Comparison of ENCODE assay signal across 23 cellular contexts in genomic region chr3:29099296-29099695, GRCh38.
DNase-seq lines count a peak whose midpoint lies in the region.
"Had no signal": no experiment of that assay in that cellular context is flagged by ENCODE, and none has a peak within 500 bp of the region (broad histone marks: within the 10 kb centered on the region; RNA-seq: fewer than 3 reads in every experiment).

No MANE protein-coding gene starts in this region.

- peaks cover 19% of the 10 kb centered on the region for H3K9me3 Mint-ChIP-seq in T-helper 2 cell treated with Interferon-gamma antibody and Interleukin-4, amounts not matched to agents 5 μg/mL and 100 μg/mL, for 36 hours

- no peaks in the 10 kb centered on the region for H3K36me3 Mint-ChIP-seq in T-helper 2 cell treated with Interferon-gamma antibody and Interleukin-4, amounts not matched to agents 5 μg/mL and 100 μg/mL, for 36 hours (ENCODE audit: low read depth)

- no peak overlapping the region for H3K27ac Mint-ChIP-seq in T-helper 2 cell treated with Interferon-gamma antibody and Interleukin-4, amounts not matched to agents 5 μg/mL and 100 μg/mL, for 36 hours
- H3K27ac Mint-ChIP-seq: activated CD4-positive, alpha-beta T cell treated with anti-CD3 and anti-CD28 coated beads, Interleukin-2, amount 10 ng/mL, durations not matched to agents 7 days and 5 days; activated naive CD4-positive, alpha-beta T cell treated with anti-CD3 and anti-CD28 coated beads, Interleukin-2, amount 50 U/mL, for 24 hours; activated T-helper 1 cell treated with anti-CD3 and anti-CD28 coated beads, Interleukin-12 subunit alpha, Interleukin-12 subunit beta, Interleukin-2, Interleukin-4 antibody, amounts not matched to agents 30 ng/mL and 10 ng/mL and 1 ng/mL, durations not matched to agents 14 hours and 24 hours and 36 hours had no signal

- no peaks in the 10 kb centered on the region for H3K4me1 Mint-ChIP-seq in T-helper 2 cell treated with Interferon-gamma antibody and Interleukin-4, amounts not matched to agents 5 μg/mL and 100 μg/mL, for 36 hours (ENCODE audit: low read depth)
- H3K4me1 Mint-ChIP-seq: activated CD4-positive, alpha-beta T cell treated with anti-CD3 and anti-CD28 coated beads, Interleukin-2, amount 10 ng/mL, durations not matched to agents 7 days and 5 days; activated naive CD4-positive, alpha-beta T cell treated with anti-CD3 and anti-CD28 coated beads, Interleukin-2, amount 50 U/mL, for 24 hours; central memory CD8-positive, alpha-beta T cell had no signal

- no peaks in the 10 kb centered on the region for H3K27me3 Mint-ChIP-seq in T-helper 2 cell treated with Interferon-gamma antibody and Interleukin-4, amounts not matched to agents 5 μg/mL and 100 μg/mL, for 36 hours (ENCODE audit: low read depth)
- H3K27me3 Mint-ChIP-seq: activated CD4-positive, alpha-beta T cell treated with anti-CD3 and anti-CD28 coated beads, Interleukin-2, amount 10 ng/mL, durations not matched to agents 7 days and 5 days; activated naive CD4-positive, alpha-beta T cell treated with anti-CD3 and anti-CD28 coated beads, Interleukin-2, amount 50 U/mL, for 24 hours; central memory CD8-positive, alpha-beta T cell had no signal

- no peak overlapping the region for H3K4me3 Mint-ChIP-seq in T-helper 2 cell treated with Interferon-gamma antibody and Interleukin-4, amounts not matched to agents 5 μg/mL and 100 μg/mL, for 36 hours
- H3K4me3 Mint-ChIP-seq: activated CD4-positive, alpha-beta T cell treated with anti-CD3 and anti-CD28 coated beads, Interleukin-2, amount 10 ng/mL, durations not matched to agents 7 days and 5 days; activated naive CD4-positive, alpha-beta T cell treated with anti-CD3 and anti-CD28 coated beads, Interleukin-2, amount 50 U/mL, for 24 hours; activated T-helper 1 cell treated with anti-CD3 and anti-CD28 coated beads, Interleukin-12 subunit alpha, Interleukin-12 subunit beta, Interleukin-2, Interleukin-4 antibody, amounts not matched to agents 30 ng/mL and 10 ng/mL and 1 ng/mL, durations not matched to agents 14 hours and 24 hours and 36 hours; central memory CD8-positive, alpha-beta T cell had no signal

- DNase-seq in Daoy (ENCODE audit: low read depth) (peak; percentile 27), LHCN-M2 (ENCODE audit: low read depth) (peak; percentile 96), SK-N-DZ (ENCODE audit: low spot score) (peak; percentile 4), myocyte (ENCODE audit: low read depth) (peak; percentile 92), DMS79 (lab: John Stamatoyannopoulos, UW) (no peak), A172 (ENCODE audit: low spot score) (no peak), midbrain (lab: John Stamatoyannopoulos, UW) (no peak)
- DNase-seq in T-helper 2 cell treated with Interferon-gamma antibody and Interleukin-4, amounts not matched to agents 5 μg/mL and 100 μg/mL, for 36 hours (ENCODE audit: low spot score), result no peak
- DNase-seq: activated CD4-positive, alpha-beta T cell treated with anti-CD3 and anti-CD28 coated beads, Interleukin-2, amount 10 ng/mL, durations not matched to agents 7 days and 5 days; anterior cingulate cortex; gastrocnemius medialis; hypothalamus; Karpas-422; lower lobe of right lung; NCI-H1930; NCI-H526; nucleus accumbens; Right ventricle myocardium superior; T-helper 1 cell; transverse colon had no signal

Comparison
In these comparisons a context has a peak if more than half of its experiments do, and no peak if none do; other contexts are left out.
1. DNase-seq: peak in Daoy (single experiment), LHCN-M2 (single experiment), SK-N-DZ (single experiment) and myocyte (single experiment); none in T-helper 2 cell treated with Interferon-gamma antibody and Interleukin-4, amounts not matched to agents 5 μg/mL and 100 μg/mL, for 36 hours (single experiment), DMS79 (single experiment), A172 (single experiment) and midbrain (single experiment).